ENCODE assay signal across 19 cellular contexts in genomic region chr10:11600280-11600679, GRCh38.
"Had no signal": no experiment of that assay in that cellular context is flagged by ENCODE, and none has a peak within 500 bp of the region (broad histone marks: within the 10 kb centered on the region; RNA-seq: fewer than 3 reads in every experiment).

No MANE protein-coding gene starts in this region.

- H3K36me3 ChIP-seq: colonic mucosa, prostate gland, right atrium auricular region had no signal

- H3K9ac ChIP-seq: neural progenitor cell had no signal

- H3K4me2 ChIP-seq: neural progenitor cell had no signal

- H3K4me3 ChIP-seq: colonic mucosa, neural progenitor cell, prostate gland, right atrium auricular region had no signal

- H3K27ac ChIP-seq: colonic mucosa, neural progenitor cell, prostate gland, right atrium auricular region had no signal

- ATAC-seq: activated CD8-positive, alpha-beta T cell treated with anti-CD3 and anti-CD28 coated beads, Interleukin-2, amount 10 ng/mL, durations not matched to agents 7 days and 5 days; left lobe of liver; stimulated activated naive CD8-positive, alpha-beta T cell treated with anti-CD3 and anti-CD28 coated beads, Interleukin-15, Interleukin-2, amounts not matched to agents 100 U/mL and 50 U/mL, for 24 hours had no signal

- H3K4me1 ChIP-seq: prostate gland had no signal

- H3K9me3 ChIP-seq: colonic mucosa, prostate gland, right atrium auricular region had no signal

- H2AFZ ChIP-seq: neural progenitor cell had no signal

- DNase-seq: activated CD4-positive, alpha-beta T cell treated with anti-CD3 and anti-CD28 coated beads, Interleukin-2, amount 10 ng/mL, durations not matched to agents 24 days and 14 days; activated CD8-positive, alpha-beta T cell treated with anti-CD3 and anti-CD28 coated beads, Interleukin-2, amount 10 ng/mL, durations not matched to agents 7 days and 5 days; activated naive CD4-positive, alpha-beta T cell treated with Interleukin-2 at 50 U/mL for 16 hours; activated T-cell treated with anti-CD3 and anti-CD28 coated beads, Interleukin-2, amount 50 U/mL, for 24 hours; anterior cingulate cortex; colonic mucosa; hypothalamus; stimulated activated CD4-positive, alpha-beta T cell treated with anti-CD3 and anti-CD28 coated beads, Interleukin-12 subunit alpha, Interleukin-12 subunit beta, amount 100 ng/mL, for 4 hours; stimulated activated CD4-positive, alpha-beta T cell treated with anti-CD3 and anti-CD28 coated beads, Interleukin-1b, Interleukin-23, amount 100 ng/mL, for 48 hours; stimulated activated CD8-positive, alpha-beta memory T cell treated with anti-CD3 and anti-CD28 coated beads, Interleukin-4, amount 100 ng/mL, for 48 hours; stimulated activated naive CD8-positive, alpha-beta T cell treated with anti-CD3 and anti-CD28 coated beads, Interleukin-15, Interleukin-2, amounts not matched to agents 100 U/mL and 50 U/mL, for 24 hours; substantia nigra; T1000 had no signal

- FAIRE-seq: frontal cortex, keratinocyte had no signal

- H3K27me3 ChIP-seq: colonic mucosa, neural progenitor cell, right atrium auricular region had no signal
